6 cellular contexts compared by ENCODE assay signal in genomic region chr1:48418742-48419141, GRCh38.
"Had no signal": no experiment of that assay in that cellular context is flagged by ENCODE, and none has a peak within 500 bp of the region (broad histone marks: within the 10 kb centered on the region; RNA-seq: fewer than 3 reads in every experiment).

No MANE protein-coding gene starts in this region.

- H3K4me3 Mint-ChIP-seq: IgD-negative memory B cell had no signal

- H3K27me3 Mint-ChIP-seq: IgD-negative memory B cell had no signal

- ATAC-seq: HCT116 had no signal

- H3K4me1 Mint-ChIP-seq: IgD-negative memory B cell had no signal

- DNase-seq: GM23248, GOT3, H7, KG1 had no signal

- H3K27ac Mint-ChIP-seq: IgD-negative memory B cell had no signal
